Comparison of ENCODE assay signal across 16 cellular contexts in the genomic region with DNA sequence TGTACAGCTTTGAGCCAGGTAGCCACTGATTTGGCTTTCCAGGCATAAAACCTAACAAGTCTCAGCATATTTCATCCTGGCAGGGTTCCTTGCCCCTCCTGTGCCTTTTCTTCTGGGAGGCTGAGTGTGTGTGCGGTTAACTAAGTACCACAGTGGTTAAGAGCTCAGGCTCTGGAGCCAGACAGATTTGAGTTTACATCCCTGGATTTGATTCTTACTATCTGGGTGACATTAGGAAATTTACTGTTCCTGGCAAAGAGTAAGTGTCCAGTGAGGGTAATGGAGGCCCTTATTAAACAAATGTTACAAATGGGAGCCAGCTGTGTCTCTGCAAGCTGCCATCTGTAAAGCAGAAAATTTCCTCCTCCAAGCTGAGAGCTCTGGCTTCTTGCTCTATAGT. TPM values are rescaled to one million over a fixed set of nuclear protein-coding genes. Genes with fewer than 3 reads are reported as not detected.
A peak's percentile ranks its signal among the peaks of the same experiment; 100 is the strongest.
DNase-seq lines count a peak whose midpoint lies in the region; ATAC-seq and TF ChIP-seq lines count a peak whose summit lies in the region.
"Had no signal": no experiment of that assay in that cellular context is flagged by ENCODE, and none has a peak within 500 bp of the region (broad histone marks: within the 10 kb centered on the region; RNA-seq: fewer than 3 reads in every experiment).

No MANE protein-coding gene starts in this region.

- no peak overlapping the region for H3K4me3 ChIP-seq in mammary epithelial cell (replicated peaks in 1 of 3; ENCODE audit: insufficient read depth in 1 of 3, low read depth in 2 of 3, low read length in 3 of 3)
- H3K4me3 ChIP-seq in left lung = no peak overlapping the region

- no peaks in the 10 kb centered on the region for H4K20me1 ChIP-seq in mammary epithelial cell (ENCODE audit: insufficient read depth, low read length)

- H2AFZ ChIP-seq in mammary epithelial cell (ENCODE audit: low read depth, low read length) = peak overlapping the region; percentile 61
- H2AFZ ChIP-seq: parathyroid adenoma had no signal

- no TSS peak for BruUV-seq in mammary epithelial cell (replicated peaks; lab: Mats Ljungman, UMichigan)

- intact Hi-C loops in mammary epithelial cell (cut with micrococcal nuclease) = no loop called here
- intact Hi-C loops in left lung (cut with DNase I) = no loop called here

- ATAC-seq in left lung = peak; percentile 30
- no peak for ATAC-seq in GM21717 (IDR thresholded peaks at IDR 0.05; ENCODE audit: unreplicated experiment)
- ATAC-seq in HG02852 (IDR thresholded peaks at IDR 0.05; ENCODE audit: unreplicated experiment) = no peak
- ATAC-seq: stimulated activated naive CD8-positive, alpha-beta T cell treated with anti-CD3 and anti-CD28 coated beads, Interleukin-15, amount 100 ng/mL, for 72 hours; WTC11 had no signal

- no peaks in the 10 kb centered on the region for H3K27me3 ChIP-seq in mammary epithelial cell (ENCODE audit: insufficient read depth, low read length)
- no peaks in the 10 kb centered on the region for H3K27me3 ChIP-seq in left lung

- dilution Hi-C loops in mammary epithelial cell (cut with HindIII; ENCODE audit: low sequenced_read_pairs) = loop anchor here (25.0 kb wide), 1 partner anchor 139 kb away; no protein-coding TSS in a partner anchor

- peak overlapping the region; percentile 82 for H3K4me2 ChIP-seq in mammary epithelial cell (ENCODE audit: insufficient read depth, low read depth, low read length)

- 0% methylated on average over 1 of the region's 1 CpG for WGBS in mammary epithelial cell (ENCODE audit: low coverage, missing lambda C conversion rate)

- H3K4me1 ChIP-seq in mammary epithelial cell (ENCODE audit: insufficient read depth, low read length) (peaks cover 29% of the 10 kb centered on the region), left lung (peaks cover 0 to 15% of the 10 kb centered on the region in 2 donors)
- H3K4me1 ChIP-seq: parathyroid adenoma had no signal

- TF ChIP-seq CTCF in mammary epithelial cell (conservative IDR thresholded peaks at IDR 0.05 in 1 of 2, IDR thresholded peaks at IDR 0.05 in 1 of 2; ENCODE audit: extremely low read depth in 1 of 2, insufficient read depth in 1 of 2, low read depth in 1 of 2, low read length in 2 of 2) = no peak
- no peak for TF ChIP-seq CTCF in left lung (IDR thresholded peaks at IDR 0.05)

- H3K27ac ChIP-seq in mammary epithelial cell (ENCODE audit: insufficient read depth, low read depth, low read length) = peak overlapping the region; percentile 76
- H3K27ac ChIP-seq in left lung = no peak overlapping the region
- H3K27ac ChIP-seq: parathyroid adenoma had no signal

- H3K9me3 ChIP-seq in mammary epithelial cell (replicated peaks; ENCODE audit: insufficient read depth, low read length) = no peaks in the 10 kb centered on the region
- H3K9me3 ChIP-seq in left lung = no peaks in the 10 kb centered on the region

- CTCF ChIA-PET in mammary epithelial cell (lab: Charles Lee; ENCODE audit: low non-redundant PET) = interaction anchor here (0.6 kb wide), 1 partner anchor 9 kb away, joined by 7 read pairs; no protein-coding TSS in a partner anchor

- H3K9ac ChIP-seq in mammary epithelial cell (ENCODE audit: insufficient read depth, low read length) = peak overlapping the region; percentile 12
- H3K9ac ChIP-seq: parathyroid adenoma had no signal

- H3K36me3 ChIP-seq in mammary epithelial cell (ENCODE audit: insufficient read depth, low read length) = no peaks in the 10 kb centered on the region
- H3K36me3 ChIP-seq in left lung = no peaks in the 10 kb centered on the region

- H3K79me2 ChIP-seq in mammary epithelial cell (ENCODE audit: insufficient read depth, low read length) = no peaks in the 10 kb centered on the region
- H3K79me2 ChIP-seq: parathyroid adenoma had no signal

- in situ Hi-C loops in mammary epithelial cell (cut with MboI; ENCODE audit: low sequenced_read_pairs in 2 of 2) = loop anchor here in 1 of 2 donors (25.0 kb wide), 1 partner anchor 111 kb away; no protein-coding TSS in a partner anchor

- DNase-seq in GM04504 (ENCODE audit: low read depth) = peak; percentile 36
- peak; percentile 31 for DNase-seq in NCI-H2227 (lab: John Stamatoyannopoulos, UW; ENCODE audit: unreplicated experiment)
- DNase-seq in mammary epithelial cell = peak; percentile 91
- no peak for DNase-seq in left lung
- no peak for DNase-seq in activated CD4-positive, alpha-beta T cell treated with anti-CD3 and anti-CD28 coated beads, Interleukin-2, amount 50 U/mL, for 48 hours
- DNase-seq in GF-D8 (lab: John Stamatoyannopoulos, UW) = no peak
- DNase-seq: activated naive CD4-positive, alpha-beta T cell; COR-L47; H9; immature natural killer cell; KG1; stimulated activated naive CD8-positive, alpha-beta T cell treated with anti-CD3 and anti-CD28 coated beads, Interleukin-15, amount 100 ng/mL, for 72 hours had no signal

RNA-seq across cellular contexts. Expression of a gene that starts 6.3 kb away (rescaled TPM):
- total RNA-seq in mammary epithelial cell (10 to 100 TPM; 35.0 to 53.7 TPM), left lung (10 to 100 TPM; 65.0 to 74.8 TPM)
- 10.0 TPM for polyA plus RNA-seq in mammary epithelial cell
- polyA minus RNA-seq in mammary epithelial cell = 36.4 TPM

Comparison
In these comparisons a context has a peak if more than half of its experiments do, and no peak if none do; other contexts are left out.
1. DNase-seq: peak in GM04504 (single experiment), NCI-H2227 (single experiment) and mammary epithelial cell (single experiment); none in left lung (0 of 2), activated CD4-positive, alpha-beta T cell treated with anti-CD3 and anti-CD28 coated beads, Interleukin-2, amount 50 U/mL, for 48 hours (0 of 2) and GF-D8 (single experiment).